20 cellular contexts compared by ENCODE assay signal in genomic region chr4:57691370-57691769, GRCh38.
DNase-seq lines count a peak whose midpoint lies in the region; ATAC-seq and TF ChIP-seq lines count a peak whose summit lies in the region.
"Had no signal": no experiment of that assay in that cellular context is flagged by ENCODE, and none has a peak within 500 bp of the region (broad histone marks: within the 10 kb centered on the region; RNA-seq: fewer than 3 reads in every experiment).

No MANE protein-coding gene starts in this region.

- ATAC-seq in stimulated activated naive CD8-positive, alpha-beta T cell treated with anti-CD3 and anti-CD28 coated beads, Interleukin-15, Interleukin-2, amounts not matched to agents 100 U/mL and 50 U/mL, for 24 hours, result no peak
- no peak for ATAC-seq in HG03571 (IDR thresholded peaks at IDR 0.05; ENCODE audit: unreplicated experiment)
- ATAC-seq: HCT116 had no signal

- 0 out of 2 replicates have a peak, but pooled peaks have one; percentile 12 for TF ChIP-seq RAD21 in SK-N-SH (IDR thresholded peaks at IDR 0.05; ENCODE audit: low read length)

- H3K9me3 ChIP-seq in SK-N-SH, result no peaks in the 10 kb centered on the region
- no peaks in the 10 kb centered on the region for H3K9me3 ChIP-seq in ovary
- H3K9me3 ChIP-seq: BE2C had no signal

- peak overlapping the region in 1 of 2 experiments; percentile 6; a peak in 1 of 4 replicates for H3K27ac ChIP-seq in SK-N-SH (ENCODE audit: low read depth in 2 of 2, low read length in 1 of 2)
- H3K27ac ChIP-seq in ovary, result no peak overlapping the region

- no peaks in the 10 kb centered on the region for H4K20me1 ChIP-seq in SK-N-SH (ENCODE audit: insufficient read depth)

- peaks cover 0 to 2% of the 10 kb centered on the region in 2 experiments; a peak in 1 of 4 replicates for H3K4me1 ChIP-seq in SK-N-SH (ENCODE audit: control insufficient read depth in 1 of 2, insufficient read depth in 2 of 2, low read depth in 1 of 2, low read length in 1 of 2)
- no peaks in the 10 kb centered on the region for H3K4me1 ChIP-seq in ovary (ENCODE audit: insufficient read depth)
- H3K4me1 ChIP-seq: BE2C had no signal

- CTCF ChIA-PET in SK-N-SH (lab: Yijun Ruan, JAX), result no interaction called here

- H3F3A ChIP-seq in SK-N-SH (replicated peaks; ENCODE audit: insufficient read depth), result no peaks in the 10 kb centered on the region

- no peaks in the 10 kb centered on the region for H3K36me3 ChIP-seq in SK-N-SH (replicated peaks in 1 of 2; ENCODE audit: control insufficient read depth in 1 of 2, insufficient read depth in 2 of 2, low read length in 1 of 2)
- no peaks in the 10 kb centered on the region for H3K36me3 ChIP-seq in ovary
- H3K36me3 ChIP-seq: BE2C had no signal

- H3K79me2 ChIP-seq in SK-N-SH (ENCODE audit: insufficient read depth), result no peaks in the 10 kb centered on the region

- H3K4me3 ChIP-seq in SK-N-SH (ENCODE audit: low read depth in 2 of 2, low read length in 1 of 2), result no peak overlapping the region
- no peak overlapping the region for H3K4me3 ChIP-seq in ovary

- no peak overlapping the region for H2AFZ ChIP-seq in SK-N-SH (ENCODE audit: low read depth)

- no peak for TF ChIP-seq POLR2A in ovary (IDR thresholded peaks at IDR 0.05)

- intact Hi-C loops in ovary (cut with DNase I), result no loop called here

- TF ChIP-seq CTCF in SK-N-SH (IDR thresholded peaks at IDR 0.05) (no peak), ovary (IDR thresholded peaks at IDR 0.05) (no peak)

- H3K27me3 ChIP-seq in SK-N-SH (ENCODE audit: insufficient read depth), result no peaks in the 10 kb centered on the region
- H3K27me3 ChIP-seq in ovary, result no peaks in the 10 kb centered on the region
- H3K27me3 ChIP-seq: BE2C had no signal

- no peak overlapping the region for H3K4me2 ChIP-seq in SK-N-SH

- WGBS in SK-N-SH (ENCODE audit: low lambda C conversion rate), result 7% methylated on average over 1 of the region's 1 CpG
- 43 to 56% (median 46%) methylated on average over 1 of the region's 1 CpG for WGBS in ovary, 3 donors

- no peak overlapping the region for H3K9ac ChIP-seq in SK-N-SH

- POLR2A ChIA-PET in SK-N-SH (lab: Yijun Ruan, JAX), result no interaction called here

- no peaks in the 10 kb centered on the region for H3K9me2 ChIP-seq in SK-N-SH

- DNase-seq in DMS 273 treated with DMSO at 0.1 percent for 48 hours (lab: John Stamatoyannopoulos, UW) (peak; percentile 87), NCI-H524 treated with DMSO at 0.1 percent for 48 hours (lab: John Stamatoyannopoulos, UW) (peak; percentile 82), SK-N-SH (peak; percentile 37), inferior parietal cortex (ENCODE audit: extremely low spot score) (peak; percentile 43), SHP77 treated with DMSO at 0.1 percent for 48 hours (lab: John Stamatoyannopoulos, UW) (no peak), ovary (no peak)
- no peak for DNase-seq in stimulated activated naive CD8-positive, alpha-beta T cell treated with anti-CD3 and anti-CD28 coated beads, Interleukin-15, Interleukin-2, amounts not matched to agents 100 U/mL and 50 U/mL, for 24 hours
- DNase-seq: BE2C; C1 segment of cervical spinal cord; CD4-positive, CD25-positive, alpha-beta regulatory T cell; CD8-positive, alpha-beta memory T cell; COR-L47; DMS153; DMS79 treated with DMSO at 0.1 percent for 48 hours; GF-D8; GOT3; H7; HFFc6 had no signal

- TF ChIP-seq EP300 in SK-N-SH (IDR thresholded peaks at IDR 0.05; ENCODE audit: borderline replicate concordance in 1 of 2, low read depth in 1 of 2, low read length in 1 of 2) (peak in 1 of 2 experiments; percentile 62; a peak in 1 of 4 replicates), ovary (IDR thresholded peaks at IDR 0.05) (no peak)

TF ChIP-seq in SK-N-SH, 30 proteins besides CTCF, POLR2A, EP300 and RAD21:
- TF ChIP-seq TAF1 (IDR thresholded peaks at IDR 0.05; ENCODE audit: borderline replicate concordance, low read depth, low read length) (no peak), FOXJ3 (CRISPR knock-in tag; IDR thresholded peaks at IDR 0.05) (no peak), RXRA (IDR thresholded peaks at IDR 0.05; ENCODE audit: borderline replicate concordance, low read depth) (no peak), USF2 (IDR thresholded peaks at IDR 0.05; ENCODE audit: borderline replicate concordance, low read depth, low read length) (no peak), MXI1 (IDR thresholded peaks at IDR 0.05; ENCODE audit: low read depth, low read length) (no peak), IRF3 (IDR thresholded peaks at IDR 0.05; ENCODE audit: low read depth, low read length) (no peak), EZH2phosphoT487 (IDR thresholded peaks at IDR 0.05; ENCODE audit: borderline replicate concordance, low read depth) (no peak), SIN3A (IDR thresholded peaks at IDR 0.05; ENCODE audit: borderline replicate concordance, low read depth, low read length) (no peak), GATA2 (CRISPR knock-in tag; IDR thresholded peaks at IDR 0.05) (peak; percentile 73), MAX (IDR thresholded peaks at IDR 0.05; ENCODE audit: low read depth) (no peak), ZBTB33 (IDR thresholded peaks at IDR 0.05; ENCODE audit: borderline replicate concordance, low read depth) (no peak), FOXM1 (IDR thresholded peaks at IDR 0.05; ENCODE audit: low read depth) (no peak), TCF12 (IDR thresholded peaks at IDR 0.05) (0 out of 2 replicates have a peak, but pooled peaks have one; percentile 7), USF1 (IDR thresholded peaks at IDR 0.05; ENCODE audit: borderline replicate concordance, low read depth) (no peak), RCOR1 (IDR thresholded peaks at IDR 0.05; ENCODE audit: low read length) (peak; percentile 96), NRF1 (IDR thresholded peaks at IDR 0.05; ENCODE audit: low read depth, low read length) (no peak), RFX5 (IDR thresholded peaks at IDR 0.05; ENCODE audit: low read length) (no peak)

Comparison
In these comparisons a context has a peak if more than half of its experiments do, and no peak if none do; other contexts are left out.
1. DNase-seq: peak in DMS 273 treated with DMSO at 0.1 percent for 48 hours (single experiment), NCI-H524 treated with DMSO at 0.1 percent for 48 hours (single experiment), SK-N-SH (single experiment) and inferior parietal cortex (single experiment); none in SHP77 treated with DMSO at 0.1 percent for 48 hours (single experiment), stimulated activated naive CD8-positive, alpha-beta T cell treated with anti-CD3 and anti-CD28 coated beads, Interleukin-15, Interleukin-2, amounts not matched to agents 100 U/mL and 50 U/mL, for 24 hours (single experiment) and ovary (0 of 5).